ENCODE assay signal across 9 cellular contexts in genomic region chr10:114507449-114507848, GRCh38.
DNase-seq lines count a peak whose midpoint lies in the region; ATAC-seq, FAIRE-seq and TF ChIP-seq lines count a peak whose summit lies in the region.
"Had no signal": no experiment of that assay in that cellular context is flagged by ENCODE, and none has a peak within 500 bp of the region (broad histone marks: within the 10 kb centered on the region; RNA-seq: fewer than 3 reads in every experiment).

No MANE protein-coding gene starts in this region.

- whole genome bisulfite sequencing in A549 (ENCODE audit: missing lambda C conversion rate), result 7% methylated on average over 3 of the region's 4 CpGs
- WGBS in endodermal cell (ENCODE audit: insufficient coverage in 1 of 2, insufficient read length in 1 of 2), 2 experiments, result 65 to 87% methylated on average over 4 of the region's 4 CpGs

- CTCF ChIA-PET in A549 (lab: Yijun Ruan, JAX), result interaction anchor here (1.0 kb wide), 1 partner anchor 36 kb away, joined by 5 read pairs; no protein-coding TSS in a partner anchor

- H3K4me1 Mint-ChIP-seq in endodermal cell, result peaks cover 11% of the 10 kb centered on the region
- H3K4me1 Mint-ChIP-seq in naive thymus-derived CD8-positive, alpha-beta T cell, result peaks cover 56 to 95% (median 92%) of the 10 kb centered on the region in 4 donors

- H3K27ac Mint-ChIP-seq in endodermal cell, result no peak overlapping the region
- H3K27ac Mint-ChIP-seq in naive thymus-derived CD8-positive, alpha-beta T cell, result peak overlapping the region; percentile 83 to 94 (median 87)

- H3F3A ChIP-seq in MM.1S (ENCODE audit: insufficient read depth, low read length), result no peaks in the 10 kb centered on the region

- no peak for TF ChIP-seq POLR2A in A549 (IDR thresholded peaks at IDR 0.05; ENCODE audit: low read length)

- H3K4me1 ChIP-seq in A549 (peaks cover 40% of the 10 kb centered on the region), endodermal cell (ENCODE audit: control insufficient read depth, insufficient read depth, low read length) (peaks cover 12% of the 10 kb centered on the region), MM.1S (ENCODE audit: low read length) (no peaks in the 10 kb centered on the region)

- H3K9me3 Mint-ChIP-seq in endodermal cell, result no peaks in the 10 kb centered on the region
- H3K9me3 Mint-ChIP-seq in naive thymus-derived CD8-positive, alpha-beta T cell, result peaks cover 0 to 10% (median 0%) of the 10 kb centered on the region in 9 donors

- H3K27me3 ChIP-seq in endodermal cell (ENCODE audit: control insufficient read depth, insufficient read depth, low read length, poor library complexity, severe bottlenecking) (no peaks in the 10 kb centered on the region), MM.1S (replicated peaks; ENCODE audit: insufficient read depth, low read length) (no peaks in the 10 kb centered on the region)

- H3K27me3 Mint-ChIP-seq in endodermal cell (ENCODE audit: insufficient read depth), result no peaks in the 10 kb centered on the region
- no peaks in the 10 kb centered on the region for H3K27me3 Mint-ChIP-seq in naive thymus-derived CD8-positive, alpha-beta T cell

- POLR2A ChIA-PET in A549 (lab: Yijun Ruan, JAX), result no interaction called here
- POLR2A ChIA-PET in naive thymus-derived CD8-positive, alpha-beta T cell (lab: Charles Lee), result interaction anchor here (1.0 to 1.7 kb wide), 3 partner anchors 8 to 19 kb away, joined by 3 to 10 read pairs (median 3); no protein-coding TSS in a partner anchor

- TF ChIP-seq CTCF in A549 (IDR thresholded peaks at IDR 0.05), result no peak
- TF ChIP-seq CTCF in endodermal cell (conservative IDR thresholded peaks at IDR 0.05), result no peak
- TF ChIP-seq CTCF in MM.1S (IDR thresholded peaks at IDR 0.05; ENCODE audit: low read length), result no peak

- H3K4me2 ChIP-seq in A549 (peak overlapping the region; percentile 48), MM.1S (ENCODE audit: low read depth, low read length) (no peak overlapping the region)

- H3K9me2 ChIP-seq in MM.1S (replicated peaks; ENCODE audit: insufficient read depth, low read length), result no peaks in the 10 kb centered on the region

- H3K9me3 ChIP-seq in A549 (no peaks in the 10 kb centered on the region), endodermal cell (ENCODE audit: control insufficient read depth, low read length) (no peaks in the 10 kb centered on the region), MM.1S (replicated peaks; ENCODE audit: insufficient read depth, low read length) (no peaks in the 10 kb centered on the region)

- H2AFZ ChIP-seq in MM.1S (ENCODE audit: low read length), result no peak overlapping the region

- TF ChIP-seq EP300 in A549 (IDR thresholded peaks at IDR 0.05), result no peak

- H3K4me3 ChIP-seq in A549 (no peak overlapping the region), endodermal cell (ENCODE audit: low read length) (no peak overlapping the region), MM.1S (ENCODE audit: low read length) (no peak overlapping the region)

- H3K36me3 ChIP-seq in endodermal cell (ENCODE audit: control insufficient read depth, insufficient read depth, low read length) (no peaks in the 10 kb centered on the region), MM.1S (replicated peaks; ENCODE audit: insufficient read depth, low read length) (no peaks in the 10 kb centered on the region)

- no peak for TF ChIP-seq RAD21 in A549 (conservative IDR thresholded peaks at IDR 0.05 in 1 of 2, IDR thresholded peaks at IDR 0.05 in 1 of 2)

- DNase-seq in A549 (ENCODE audit: low read depth in 1 of 2, low spot score in 1 of 2), result peak in 1 of 2 experiments; percentile 48
- DNase-seq in NCI-H2029 treated with DMSO at 0.1 percent for 48 hours (lab: John Stamatoyannopoulos, UW), result peak; percentile 30
- DNase-seq in endodermal cell, result no peak
- no peak for DNase-seq in naive thymus-derived CD8-positive, alpha-beta T cell
- DNase-seq in DMS114 treated with DMSO at 0.1 percent for 48 hours (lab: John Stamatoyannopoulos, UW; ENCODE audit: unreplicated experiment), result no peak
- no peak for DNase-seq in MM.1S
- no peak for DNase-seq in AG08395 (ENCODE audit: low spot score)
- DNase-seq: T-helper 9 cell had no signal

- no peak overlapping the region for H3K9ac ChIP-seq in endodermal cell (ENCODE audit: extremely low read depth, low read length, poor library complexity, severe bottlenecking)
- no peak overlapping the region for H3K9ac ChIP-seq in MM.1S (ENCODE audit: low read length)

- H3K27ac ChIP-seq in A549, result peak overlapping the region; percentile 8 to 63; a peak in 3 of 6 replicates
- H3K27ac ChIP-seq in endodermal cell (ENCODE audit: low read depth, low read length), result peak overlapping the region; percentile 97
- no peak overlapping the region for H3K27ac ChIP-seq in MM.1S (ENCODE audit: low read length)

- H3K36me3 Mint-ChIP-seq in endodermal cell (ENCODE audit: low read depth), result no peaks in the 10 kb centered on the region
- peaks cover 5 to 59% (median 25%) of the 10 kb centered on the region in 3 donors for H3K36me3 Mint-ChIP-seq in naive thymus-derived CD8-positive, alpha-beta T cell

- H4K20me1 ChIP-seq in MM.1S (ENCODE audit: insufficient read depth, low read length), result no peaks in the 10 kb centered on the region

- H3K79me2 ChIP-seq in MM.1S (ENCODE audit: low read length), result no peaks in the 10 kb centered on the region

- no peak overlapping the region for H3K4me3 Mint-ChIP-seq in endodermal cell
- H3K4me3 Mint-ChIP-seq in naive thymus-derived CD8-positive, alpha-beta T cell, result peak overlapping the region in 8 of 10 donors; percentile 26 to 82 (median 53)

- ATAC-seq in A549 (peak; percentile 33 to 57; a peak in 5 of 6 replicates), GM21360 (IDR thresholded peaks at IDR 0.05; ENCODE audit: unreplicated experiment) (no peak)
- ATAC-seq in naive thymus-derived CD8-positive, alpha-beta T cell, result peak; percentile 51 to 56

- no peak for FAIRE-seq in A549 (lab: Jason Lieb, UNC)

TF ChIP-seq in A549, 52 proteins besides CTCF, POLR2A, EP300 and RAD21:
- TF ChIP-seq HOXA7 (CRISPR knock-in tag; IDR thresholded peaks at IDR 0.05) (no peak), MYC (IDR thresholded peaks at IDR 0.05; ENCODE audit: borderline replicate concordance, low read length) (no peak)
- TF ChIP-seq, protein P1, sequence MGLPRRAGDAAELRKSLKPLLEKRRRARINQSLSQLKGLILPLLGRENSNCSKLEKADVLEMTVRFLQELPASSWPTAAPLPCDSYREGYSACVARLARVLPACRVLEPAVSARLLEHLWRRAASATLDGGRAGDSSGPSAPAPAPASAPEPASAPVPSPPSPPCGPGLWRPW (IDR thresholded peaks at IDR 0.05), result no peak
TF ChIP-seq in A549: peak in this region for 0.
